In genomic region chr9:18896531-18897179, GRCh38 we compare ENCODE assay signal across 13 cellular contexts.
A peak's percentile ranks its signal among the peaks of the same experiment; 100 is the strongest.
DNase-seq lines count a peak whose midpoint lies in the region; ATAC-seq, FAIRE-seq and TF ChIP-seq lines count a peak whose summit lies in the region.
"Had no signal": no experiment of that assay in that cellular context is flagged by ENCODE, and none has a peak within 500 bp of the region (broad histone marks: within the 10 kb centered on the region; RNA-seq: fewer than 3 reads in every experiment).

No MANE protein-coding gene starts in this region.

- POLR2A ChIA-PET in HepG2 (lab: Yijun Ruan, JAX), result no interaction called here
- POLR2A ChIA-PET in activated CD8-positive, alpha-beta T cell treated with anti-CD3 and anti-CD28 coated beads, Interleukin-2, amount 10 ng/mL, durations not matched to agents 7 days and 5 days (lab: Charles Lee), result no interaction called here

- no peak overlapping the region for H2AFZ ChIP-seq in HepG2 (ENCODE audit: low read length)

- H3K9me3 ChIP-seq in HepG2 (ENCODE audit: low read length), result peaks cover 18% of the 10 kb centered on the region
- H3K9me3 ChIP-seq in right lobe of liver, result no peaks in the 10 kb centered on the region

- BruUV-seq in HepG2 (replicated peaks; lab: Mats Ljungman, UMichigan), result no TSS peak

- no peak for TF ChIP-seq POLR2A in HepG2 (IDR thresholded peaks at IDR 0.05; ENCODE audit: insufficient read depth in 1 of 2, low read depth in 2 of 2, low read length in 2 of 2)
- no peak for TF ChIP-seq POLR2A in right lobe of liver (IDR thresholded peaks at IDR 0.05)

- H3K27me3 Mint-ChIP-seq in activated CD8-positive, alpha-beta T cell treated with anti-CD3 and anti-CD28 coated beads, Interleukin-2, amount 10 ng/mL, durations not matched to agents 7 days and 5 days (ENCODE audit: low read depth), result peaks cover 10% of the 10 kb centered on the region

- H3K27me3 ChIP-seq in HepG2 (ENCODE audit: control insufficient read depth in 1 of 2, insufficient read depth in 2 of 2, low read length in 2 of 2) (0 out of 5 replicates have a peak, but pooled peaks cover 0 to 2% of the 10 kb centered on the region in 2 experiments), right lobe of liver (no peaks in the 10 kb centered on the region)

- peaks cover 15% of the 10 kb centered on the region for H3K4me1 Mint-ChIP-seq in activated CD8-positive, alpha-beta T cell treated with anti-CD3 and anti-CD28 coated beads, Interleukin-2, amount 10 ng/mL, durations not matched to agents 7 days and 5 days (ENCODE audit: low read depth)
- no peaks in the 10 kb centered on the region for H3K4me1 Mint-ChIP-seq in stimulated activated effector memory CD8-positive, alpha-beta T cell treated with anti-CD3 and anti-CD28 coated beads, Interleukin-12 subunit alpha, Interleukin-12 subunit beta, amount 100 ng/mL, for 72 hours

- H4K20me1 ChIP-seq in HepG2 (ENCODE audit: insufficient read depth, low read length), result no peaks in the 10 kb centered on the region

- H3K36me3 Mint-ChIP-seq in activated CD8-positive, alpha-beta T cell treated with anti-CD3 and anti-CD28 coated beads, Interleukin-2, amount 10 ng/mL, durations not matched to agents 7 days and 5 days (ENCODE audit: low read depth), result peaks cover 11% of the 10 kb centered on the region
- H3K36me3 Mint-ChIP-seq in stimulated activated effector memory CD8-positive, alpha-beta T cell treated with anti-CD3 and anti-CD28 coated beads, Interleukin-12 subunit alpha, Interleukin-12 subunit beta, amount 100 ng/mL, for 72 hours, result no peaks in the 10 kb centered on the region

- H3K4me1 ChIP-seq in HepG2 (ENCODE audit: insufficient read depth, low read length) (no peaks in the 10 kb centered on the region), right lobe of liver (no peaks in the 10 kb centered on the region)

- no peak overlapping the region for H3K4me2 ChIP-seq in HepG2 (ENCODE audit: low read depth, low read length)

- no peak for TF ChIP-seq CTCF in HepG2 (CRISPR knock-in tag; IDR thresholded peaks at IDR 0.05)
- TF ChIP-seq CTCF in right lobe of liver (IDR thresholded peaks at IDR 0.05), result no peak

- no CpG with 5 or more reads among the region's 2 CpGs for WGBS in HepG2 (ENCODE audit: low lambda C conversion rate)
- WGBS in right lobe of liver (ENCODE audit: insufficient coverage, low coverage, low lambda C conversion rate, missing lambda C conversion rate), result no CpG with 5 or more reads among the region's 2 CpGs

- no peak overlapping the region for H3K4me3 Mint-ChIP-seq in activated CD8-positive, alpha-beta T cell treated with anti-CD3 and anti-CD28 coated beads, Interleukin-2, amount 10 ng/mL, durations not matched to agents 7 days and 5 days
- no peak overlapping the region for H3K4me3 Mint-ChIP-seq in stimulated activated effector memory CD8-positive, alpha-beta T cell treated with anti-CD3 and anti-CD28 coated beads, Interleukin-12 subunit alpha, Interleukin-12 subunit beta, amount 100 ng/mL, for 72 hours

- DNase-seq in HepG2 (ENCODE audit: low spot score) (no peak), right lobe of liver (no peak), cerebellar cortex (ENCODE audit: low spot score) (no peak), NCI-H82 treated with DMSO at 0.1 percent for 48 hours (lab: John Stamatoyannopoulos, UW; ENCODE audit: unreplicated experiment) (no peak)
- peak; percentile 69 for DNase-seq in Jurkat, Clone E6-1 (ENCODE audit: low read depth, low spot score)
- peak; percentile 54 for DNase-seq in activated CD8-positive, alpha-beta T cell treated with anti-CD3 and anti-CD28 coated beads, Interleukin-2, amount 10 ng/mL, durations not matched to agents 7 days and 5 days
- no peak for DNase-seq in stimulated activated effector memory CD8-positive, alpha-beta T cell treated with anti-CD3 and anti-CD28 coated beads, Interleukin-12 subunit alpha, Interleukin-12 subunit beta, amount 100 ng/mL, for 72 hours (ENCODE audit: low spot score in 2 of 2)
- no peak for DNase-seq in activated CD4-positive, CD25-positive, alpha-beta regulatory T cell treated with anti-CD3 and anti-CD28 coated beads, Interleukin-2, amount 50 U/mL, for 72 hours
- DNase-seq: activated T-cell treated with anti-CD3 and anti-CD28 coated beads, Interleukin-2, amount 50 U/mL, for 1 hour; amniotic stem cell; Right ventricle myocardium superior had no signal

- peaks cover 10% of the 10 kb centered on the region for H3K9me3 Mint-ChIP-seq in activated CD8-positive, alpha-beta T cell treated with anti-CD3 and anti-CD28 coated beads, Interleukin-2, amount 10 ng/mL, durations not matched to agents 7 days and 5 days (ENCODE audit: insufficient read depth)
- H3K9me3 Mint-ChIP-seq in stimulated activated effector memory CD8-positive, alpha-beta T cell treated with anti-CD3 and anti-CD28 coated beads, Interleukin-12 subunit alpha, Interleukin-12 subunit beta, amount 100 ng/mL, for 72 hours, result peaks cover 17% of the 10 kb centered on the region

- peak overlapping the region; percentile 47 for H3K27ac Mint-ChIP-seq in activated CD8-positive, alpha-beta T cell treated with anti-CD3 and anti-CD28 coated beads, Interleukin-2, amount 10 ng/mL, durations not matched to agents 7 days and 5 days
- H3K27ac Mint-ChIP-seq in stimulated activated effector memory CD8-positive, alpha-beta T cell treated with anti-CD3 and anti-CD28 coated beads, Interleukin-12 subunit alpha, Interleukin-12 subunit beta, amount 100 ng/mL, for 72 hours, result no peak overlapping the region

- no peak overlapping the region for H3K9ac ChIP-seq in HepG2 (ENCODE audit: insufficient read depth, low read depth, low read length)

- TF ChIP-seq RAD21 in HepG2 (CRISPR knock-in tag; IDR thresholded peaks at IDR 0.05), result no peak

- no peaks in the 10 kb centered on the region for H3K79me2 ChIP-seq in HepG2 (ENCODE audit: insufficient read depth, low read length)

- H3K4me3 ChIP-seq in HepG2 (replicated peaks in 1 of 3; ENCODE audit: insufficient read depth in 1 of 3, low read depth in 2 of 3, low read length in 3 of 3) (no peak overlapping the region), right lobe of liver (no peak overlapping the region)
- H3K4me3 ChIP-seq in Jurkat, Clone E6-1 (ENCODE audit: low read length), result no peak overlapping the region

- FAIRE-seq in HepG2 (lab: Jason Lieb, UNC), result no peak
- FAIRE-seq: endometrium, GM19239 had no signal

- ATAC-seq in HepG2, result no peak
- no peak for ATAC-seq in right lobe of liver
- peak; percentile 71 for ATAC-seq in activated CD8-positive, alpha-beta T cell treated with anti-CD3 and anti-CD28 coated beads, Interleukin-2, amount 10 ng/mL, durations not matched to agents 7 days and 5 days
- peak; percentile 63 for ATAC-seq in stimulated activated effector memory CD8-positive, alpha-beta T cell treated with anti-CD3 and anti-CD28 coated beads, Interleukin-12 subunit alpha, Interleukin-12 subunit beta, amount 100 ng/mL, for 72 hours

- TF ChIP-seq EP300 in HepG2 (IDR thresholded peaks at IDR 0.05; ENCODE audit: low read depth in 2 of 2, low read length in 2 of 2), result no peak
- TF ChIP-seq EP300 in HepG2 (CRISPR knock-in tag; IDR thresholded peaks at IDR 0.05; ENCODE audit: borderline replicate concordance), result no peak

- in situ Hi-C loops in HepG2 (cut with HindIII; ENCODE audit: extremely low pct_ligation_motif_present, low pct_unique_long_range_greater_than_20kb), result no loop called here

- intact Hi-C loops in HepG2 (cut with micrococcal nuclease; ENCODE audit: unreplicated experiment), result no loop called here
- intact Hi-C loops in right lobe of liver (cut with DNase I), result no loop called here

- H3K36me3 ChIP-seq in HepG2 (replicated peaks in 1 of 2; ENCODE audit: control insufficient read depth in 1 of 2, insufficient read depth in 2 of 2, low read length in 2 of 2), result no peaks in the 10 kb centered on the region
- H3K36me3 ChIP-seq in right lobe of liver, result no peaks in the 10 kb centered on the region

- CTCF ChIA-PET in HepG2 (lab: Yijun Ruan, JAX; ENCODE audit: low intra/inter-chr PET ratio, low total read pairs), result no interaction called here
- CTCF ChIA-PET in activated CD8-positive, alpha-beta T cell treated with anti-CD3 and anti-CD28 coated beads, Interleukin-2, amount 10 ng/mL, durations not matched to agents 7 days and 5 days (lab: Charles Lee), result no interaction called here

- H3K27ac ChIP-seq in HepG2 (ENCODE audit: extremely low read length, insufficient read depth, low read length) (no peak overlapping the region), right lobe of liver (no peak overlapping the region)

TF ChIP-seq in HepG2, 621 proteins besides CTCF, POLR2A, EP300 and RAD21:
- TF ChIP-seq EEA1 (CRISPR knock-in tag; IDR thresholded peaks at IDR 0.05; ENCODE audit: borderline replicate concordance) (no peak), CEBPB (IDR thresholded peaks at IDR 0.05; ENCODE audit: borderline replicate concordance, low read depth, low read length) (peak; percentile 43; the same call in 1 of the 2 replicates)

Comparison
In these comparisons a context has a peak if more than half of its experiments do, and no peak if none do; other contexts are left out.
1. ATAC-seq: peak in activated CD8-positive, alpha-beta T cell treated with anti-CD3 and anti-CD28 coated beads, Interleukin-2, amount 10 ng/mL, durations not matched to agents 7 days and 5 days (single experiment) and stimulated activated effector memory CD8-positive, alpha-beta T cell treated with anti-CD3 and anti-CD28 coated beads, Interleukin-12 subunit alpha, Interleukin-12 subunit beta, amount 100 ng/mL, for 72 hours (single experiment); none in HepG2 (single experiment) and right lobe of liver (0 of 4).
2. DNase-seq: peak in Jurkat, Clone E6-1 (single experiment) and activated CD8-positive, alpha-beta T cell treated with anti-CD3 and anti-CD28 coated beads, Interleukin-2, amount 10 ng/mL, durations not matched to agents 7 days and 5 days (single experiment); none in HepG2 (single experiment), right lobe of liver (0 of 3), stimulated activated effector memory CD8-positive, alpha-beta T cell treated with anti-CD3 and anti-CD28 coated beads, Interleukin-12 subunit alpha, Interleukin-12 subunit beta, amount 100 ng/mL, for 72 hours (0 of 2), activated CD4-positive, CD25-positive, alpha-beta regulatory T cell treated with anti-CD3 and anti-CD28 coated beads, Interleukin-2, amount 50 U/mL, for 72 hours (single experiment), cerebellar cortex (single experiment) and NCI-H82 treated with DMSO at 0.1 percent for 48 hours (single experiment).